29 cellular contexts compared by ENCODE assay signal in the genomic region with DNA sequence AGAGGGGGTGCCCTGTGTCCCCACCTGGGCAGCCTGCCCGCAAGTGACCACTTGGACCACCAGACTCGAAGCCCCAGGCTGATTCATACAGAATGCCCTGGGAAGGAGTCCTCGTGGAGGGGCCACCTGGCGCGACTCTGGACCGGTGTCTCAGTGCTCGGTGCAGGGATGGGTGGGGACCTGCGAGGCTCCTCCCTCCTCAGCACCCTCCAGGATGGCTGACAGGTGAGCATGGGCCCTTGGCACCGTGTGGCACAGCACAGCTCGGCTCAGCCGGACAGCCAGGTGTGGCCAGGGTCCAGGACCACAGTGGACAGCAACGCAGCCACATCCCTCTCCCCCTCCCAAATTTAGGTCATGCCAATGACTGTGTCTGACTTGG. TPM values are rescaled to one million over a fixed set of nuclear protein-coding genes. Genes with fewer than 3 reads are reported as not detected.
DNase-seq lines count a peak whose midpoint lies in the region; ATAC-seq and TF ChIP-seq lines count a peak whose summit lies in the region.
"Had no signal": no experiment of that assay in that cellular context is flagged by ENCODE, and none has a peak within 500 bp of the region (broad histone marks: within the 10 kb centered on the region; RNA-seq: fewer than 3 reads in every experiment).

No MANE protein-coding gene starts in this region.

- peak overlapping the region; percentile 95 for H3K27ac Mint-ChIP-seq in activated CD4-positive, alpha-beta T cell treated with anti-CD3 and anti-CD28 coated beads, Interleukin-2, amount 10 ng/mL, durations not matched to agents 7 days and 5 days
- H3K27ac Mint-ChIP-seq in naive thymus-derived CD4-positive, alpha-beta T cell, result peak overlapping the region; percentile 32 to 99 (median 87)
- H3K27ac Mint-ChIP-seq: H9; natural killer cell treated with Interleukin-12 subunit alpha and Interleukin-12 subunit beta and Interleukin-15 and Interleukin-18, amount 100 ng/mL, for 72 hours had no signal

- no peaks in the 10 kb centered on the region for H3K27me3 ChIP-seq in BLaER1 treated with 17β-estradiol and CSF1 and Interleukin-3, amounts not matched to agents 10 nM and 100 nM
- no peaks in the 10 kb centered on the region for H3K27me3 ChIP-seq in RWPE2 (ENCODE audit: insufficient read depth, poor library complexity, severe bottlenecking)
- H3K27me3 ChIP-seq in naive thymus-derived CD4-positive, alpha-beta T cell (ENCODE audit: control insufficient read depth in 2 of 2, insufficient read depth in 2 of 2, low read length in 2 of 2), result no peaks in the 10 kb centered on the region
- no peaks in the 10 kb centered on the region for H3K27me3 ChIP-seq in foreskin keratinocyte
- H3K27me3 ChIP-seq: dorsolateral prefrontal cortex, hepatocyte, vagina had no signal

- DNase-seq in activated CD4-positive, alpha-beta T cell treated with anti-CD3 and anti-CD28 coated beads, Interleukin-2, amount 10 ng/mL, durations not matched to agents 7 days and 5 days, result no peak
- no peak for DNase-seq in activated CD4-positive, alpha-beta T cell treated with anti-CD3 and anti-CD28 coated beads for 48 hours
- DNase-seq in RWPE2 (ENCODE audit: low spot score) (no peak), foreskin keratinocyte (no peak)
- DNase-seq in naive thymus-derived CD4-positive, alpha-beta T cell, result peak in 1 of 9 donors; percentile 20
- DNase-seq: activated CD4-positive, alpha-beta T cell treated with anti-CD3 and anti-CD28 coated beads, Interleukin-2, amount 50 U/mL, for 1 hour; activated CD8-positive, alpha-beta memory T cell treated with anti-CD3 and anti-CD28 coated beads, Interleukin-2, amount 50 U/mL, for 4 hours; activated naive CD4-positive, alpha-beta T cell treated with anti-CD3 and anti-CD28 coated beads, Interleukin-2, amount 50 U/mL, for 16 hours; DMS153; dorsolateral prefrontal cortex; H9; kidney glomerular epithelial cell; MM.1S; NCI-H1417; NCI-H2029; NCI-H526; PC-9; SHP77 treated with DMSO at 0.1 percent for 48 hours; SW 1271 had no signal

- ATAC-seq in RWPE2 (ENCODE audit: low read depth) (no peak), GM19035 (IDR thresholded peaks at IDR 0.05; ENCODE audit: unreplicated experiment) (no peak), HG03469 (IDR thresholded peaks at IDR 0.05; ENCODE audit: unreplicated experiment) (no peak), foreskin keratinocyte (no peak)
- ATAC-seq in naive thymus-derived CD4-positive, alpha-beta T cell, result no peak
- ATAC-seq: natural killer cell treated with Interleukin-12 subunit alpha and Interleukin-12 subunit beta and Interleukin-15 and Interleukin-18, amount 100 ng/mL, for 72 hours had no signal

- no peak overlapping the region for H3K4me3 Mint-ChIP-seq in activated CD4-positive, alpha-beta T cell treated with anti-CD3 and anti-CD28 coated beads, Interleukin-2, amount 10 ng/mL, durations not matched to agents 7 days and 5 days
- H3K4me3 Mint-ChIP-seq in naive thymus-derived CD4-positive, alpha-beta T cell, result peak overlapping the region in 4 of 10 donors; percentile 69 to 77 (median 76)
- H3K4me3 Mint-ChIP-seq: activated T-helper 1 cell treated with anti-CD3 and anti-CD28 coated beads, Interleukin-12 subunit alpha, Interleukin-12 subunit beta, Interleukin-2, Interleukin-4 antibody, amounts not matched to agents 30 ng/mL and 10 ng/mL and 1 ng/mL, durations not matched to agents 14 hours and 24 hours and 36 hours; H9; natural killer cell treated with Interleukin-12 subunit alpha and Interleukin-12 subunit beta and Interleukin-15 and Interleukin-18, amount 100 ng/mL, for 72 hours had no signal

- H3K9me3 ChIP-seq in BLaER1 treated with 17β-estradiol and CSF1 and Interleukin-3, amounts not matched to agents 10 nM and 100 nM (replicated peaks in 1 of 11), result no peaks in the 10 kb centered on the region
- H3K9me3 ChIP-seq in RWPE2 (ENCODE audit: severe bottlenecking), result no peaks in the 10 kb centered on the region
- no peaks in the 10 kb centered on the region for H3K9me3 ChIP-seq in naive thymus-derived CD4-positive, alpha-beta T cell (ENCODE audit: control insufficient read depth in 2 of 3, low read length in 3 of 3)
- H3K9me3 ChIP-seq: thoracic aorta, vagina had no signal

- no peaks in the 10 kb centered on the region for H3K36me3 Mint-ChIP-seq in activated CD4-positive, alpha-beta T cell treated with anti-CD3 and anti-CD28 coated beads, Interleukin-2, amount 10 ng/mL, durations not matched to agents 7 days and 5 days (ENCODE audit: low read depth)
- no peaks in the 10 kb centered on the region for H3K36me3 Mint-ChIP-seq in naive thymus-derived CD4-positive, alpha-beta T cell
- H3K36me3 Mint-ChIP-seq: natural killer cell treated with Interleukin-12 subunit alpha and Interleukin-12 subunit beta and Interleukin-15 and Interleukin-18, amount 100 ng/mL, for 72 hours had no signal

- H3K4me1 Mint-ChIP-seq in activated CD4-positive, alpha-beta T cell treated with anti-CD3 and anti-CD28 coated beads, Interleukin-2, amount 10 ng/mL, durations not matched to agents 7 days and 5 days, result peaks cover 17% of the 10 kb centered on the region
- H3K4me1 Mint-ChIP-seq in naive thymus-derived CD4-positive, alpha-beta T cell, result peaks cover 5 to 23% (median 15%) of the 10 kb centered on the region in 7 donors

- no peak for TF ChIP-seq CTCF in RWPE2 (IDR thresholded peaks at IDR 0.05; ENCODE audit: poor library complexity, severe bottlenecking)
- no peak for TF ChIP-seq CTCF in foreskin keratinocyte (conservative IDR thresholded peaks at IDR 0.05)

- peaks cover 0 to 96% (median 38%) of the 10 kb centered on the region in 11 experiments; a peak in 16 of 22 replicates for H4K20me1 ChIP-seq in BLaER1 treated with 17β-estradiol and CSF1 and Interleukin-3, amounts not matched to agents 10 nM and 100 nM

- no peaks in the 10 kb centered on the region for H3K27me3 Mint-ChIP-seq in activated CD4-positive, alpha-beta T cell treated with anti-CD3 and anti-CD28 coated beads, Interleukin-2, amount 10 ng/mL, durations not matched to agents 7 days and 5 days
- H3K27me3 Mint-ChIP-seq in naive thymus-derived CD4-positive, alpha-beta T cell, result no peaks in the 10 kb centered on the region
- H3K27me3 Mint-ChIP-seq: natural killer cell treated with Interleukin-12 subunit alpha and Interleukin-12 subunit beta and Interleukin-15 and Interleukin-18, amount 100 ng/mL, for 72 hours had no signal

- H3K9ac ChIP-seq in BLaER1 treated with 17β-estradiol and CSF1 and Interleukin-3, amounts not matched to agents 10 nM and 100 nM, result 0 out of 22 replicates have a peak overlapping the region, but pooled peaks of 1 of the 11 experiments have one; percentile 33

- intact Hi-C loops in naive thymus-derived CD4-positive, alpha-beta T cell (cut with micrococcal nuclease), result loop anchor here in 1 of 2 donors (1.0 kb wide), 1 partner anchor 80 kb away; no protein-coding TSS in a partner anchor

- POLR2A ChIA-PET in activated CD4-positive, alpha-beta T cell treated with anti-CD3 and anti-CD28 coated beads, Interleukin-2, amount 10 ng/mL, durations not matched to agents 7 days and 5 days (lab: Charles Lee), result interaction anchor here (0.7 kb wide), 1 partner anchor 98 kb away, joined by 3 read pairs; no protein-coding TSS in a partner anchor
- POLR2A ChIA-PET in naive thymus-derived CD4-positive, alpha-beta T cell (lab: Charles Lee), result interaction anchor here (0.6 to 2.8 kb wide), 3 partner anchors 78 to 89 kb away, joined by 3 to 17 read pairs (median 6); a partner anchor contains a TSS

- no peak overlapping the region for H3K27ac ChIP-seq in BLaER1 treated with 17β-estradiol and CSF1 and Interleukin-3, amounts not matched to agents 10 nM and 100 nM
- H3K27ac ChIP-seq in RWPE2 (ENCODE audit: poor library complexity, severe bottlenecking), result peak overlapping the region; percentile 54
- H3K27ac ChIP-seq in naive thymus-derived CD4-positive, alpha-beta T cell (ENCODE audit: low read depth, low read length), result peak overlapping the region; percentile 66
- no peak overlapping the region for H3K27ac ChIP-seq in foreskin keratinocyte
- H3K27ac ChIP-seq: hepatocyte, HL-60, PC-9, thoracic aorta had no signal

- no peak overlapping the region for H3K4me3 ChIP-seq in BLaER1 treated with 17β-estradiol and CSF1 and Interleukin-3, amounts not matched to agents 10 nM and 100 nM
- H3K4me3 ChIP-seq in RWPE2 (ENCODE audit: severe bottlenecking), result no peak overlapping the region
- H3K4me3 ChIP-seq in naive thymus-derived CD4-positive, alpha-beta T cell (ENCODE audit: low read length), result no peak overlapping the region
- H3K4me3 ChIP-seq: dorsolateral prefrontal cortex, hepatocyte, PC-9, skin epidermis, thoracic aorta, vagina had no signal

- H3K4me1 ChIP-seq in BLaER1 treated with 17β-estradiol and CSF1 and Interleukin-3, amounts not matched to agents 10 nM and 100 nM, result peaks cover 8 to 44% (median 38%) of the 10 kb centered on the region in 10 experiments; a peak in 19 of 20 replicates
- H3K4me1 ChIP-seq in RWPE2 (ENCODE audit: insufficient read depth, poor library complexity, severe bottlenecking), result peaks cover 32% of the 10 kb centered on the region
- peaks cover 0 to 23% of the 10 kb centered on the region in 2 donors for H3K4me1 ChIP-seq in naive thymus-derived CD4-positive, alpha-beta T cell (ENCODE audit: control insufficient read depth in 2 of 2, insufficient read depth in 2 of 2, low read length in 2 of 2)
- H3K4me1 ChIP-seq in foreskin keratinocyte, result peaks cover 7% of the 10 kb centered on the region

- CTCF ChIA-PET in activated CD4-positive, alpha-beta T cell treated with anti-CD3 and anti-CD28 coated beads, Interleukin-2, amount 10 ng/mL, durations not matched to agents 7 days and 5 days (lab: Charles Lee), result no interaction called here
- CTCF ChIA-PET in naive thymus-derived CD4-positive, alpha-beta T cell (lab: Charles Lee), result interaction anchor here (1.0 to 2.2 kb wide), 3 partner anchors 97 to 359 kb away, joined by 3 to 8 read pairs (median 3); no protein-coding TSS in a partner anchor

- no peaks in the 10 kb centered on the region for H3K9me3 Mint-ChIP-seq in activated CD4-positive, alpha-beta T cell treated with anti-CD3 and anti-CD28 coated beads, Interleukin-2, amount 10 ng/mL, durations not matched to agents 7 days and 5 days
- peaks cover 0 to 1% (median 0%) of the 10 kb centered on the region in 11 donors for H3K9me3 Mint-ChIP-seq in naive thymus-derived CD4-positive, alpha-beta T cell
- H3K9me3 Mint-ChIP-seq: activated T-helper 1 cell treated with anti-CD3 and anti-CD28 coated beads, Interleukin-12 subunit alpha, Interleukin-12 subunit beta, Interleukin-2, Interleukin-4 antibody, amounts not matched to agents 30 ng/mL and 10 ng/mL and 1 ng/mL, durations not matched to agents 14 hours and 24 hours and 36 hours; H9; natural killer cell treated with Interleukin-12 subunit alpha and Interleukin-12 subunit beta and Interleukin-15 and Interleukin-18, amount 100 ng/mL, for 72 hours had no signal

- peak overlapping the region in 6 of 11 experiments; percentile 1 to 62 (median 30); a peak in 4 of 22 replicates for H3K4me2 ChIP-seq in BLaER1 treated with 17β-estradiol and CSF1 and Interleukin-3, amounts not matched to agents 10 nM and 100 nM
- H3K4me2 ChIP-seq: hepatocyte, PC-9 had no signal

- H3K36me3 ChIP-seq in BLaER1 treated with 17β-estradiol and CSF1 and Interleukin-3, amounts not matched to agents 10 nM and 100 nM, result peaks cover 0 to 5% (median 0%) of the 10 kb centered on the region in 11 experiments; a peak in 3 of 22 replicates
- peaks cover 12% of the 10 kb centered on the region for H3K36me3 ChIP-seq in RWPE2 (ENCODE audit: low read depth)
- no peaks in the 10 kb centered on the region for H3K36me3 ChIP-seq in naive thymus-derived CD4-positive, alpha-beta T cell (ENCODE audit: control insufficient read depth in 2 of 3, insufficient read depth in 3 of 3, low read length in 3 of 3)
- H3K36me3 ChIP-seq: thoracic aorta, vagina had no signal

RNA-seq across cellular contexts. Expression of a gene that starts 44.5 kb away (rescaled TPM):
- total RNA-seq in activated CD4-positive, alpha-beta T cell treated with anti-CD3 and anti-CD28 coated beads, Interleukin-2, amount 10 ng/mL, durations not matched to agents 7 days and 5 days, result 10 to 100 TPM; 85.5 to 86.8 TPM
- total RNA-seq in naive thymus-derived CD4-positive, alpha-beta T cell, result 100 to 1,000 TPM in 2 of 5 experiments, 10 to 100 TPM in 3; 68.4 to 139 (median 81.9) TPM
- 10 to 100 TPM; 16.5 to 19.8 TPM for polyA plus RNA-seq in naive thymus-derived CD4-positive, alpha-beta T cell
- total RNA-seq in foreskin keratinocyte, result 41.3 and 47.5 TPM in 2 replicates
- 24.8 and 27.6 TPM in 2 replicates for polyA plus RNA-seq in foreskin keratinocyte

RNA-seq across cellular contexts. Expression of a gene that starts 45.0 kb away (rescaled TPM):
- 10 to 100 TPM; 56.8 to 64.5 TPM for total RNA-seq in activated CD4-positive, alpha-beta T cell treated with anti-CD3 and anti-CD28 coated beads, Interleukin-2, amount 10 ng/mL, durations not matched to agents 7 days and 5 days
- total RNA-seq in naive thymus-derived CD4-positive, alpha-beta T cell, result 10 to 100 TPM; 42.7 to 59.4 (median 53.5) TPM
- 10 to 100 TPM; 32.2 to 47.4 TPM for polyA plus RNA-seq in naive thymus-derived CD4-positive, alpha-beta T cell
- 54.1 and 58.8 TPM in 2 replicates for total RNA-seq in foreskin keratinocyte
- polyA plus RNA-seq in foreskin keratinocyte, result 24.3 and 30.3 TPM in 2 replicates

Comparison
In these comparisons a context has a peak if more than half of its experiments do, and no peak if none do; other contexts are left out.
1. H3K27ac ChIP-seq: peak in RWPE2 (single experiment) and naive thymus-derived CD4-positive, alpha-beta T cell (single experiment); none in BLaER1 treated with 17β-estradiol and CSF1 and Interleukin-3, amounts not matched to agents 10 nM and 100 nM (0 of 11) and foreskin keratinocyte (single experiment).